Comparison of ENCODE assay signal across 20 cellular contexts in genomic region chr5:9540791-9541190, GRCh38. TPM values are rescaled to one million over a fixed set of nuclear protein-coding genes. Genes with fewer than 3 reads are reported as not detected.
A peak's percentile ranks its signal among the peaks of the same experiment; 100 is the strongest.
DNase-seq lines count a peak whose midpoint lies in the region; ATAC-seq and TF ChIP-seq lines count a peak whose summit lies in the region.
"Had no signal": no experiment of that assay in that cellular context is flagged by ENCODE, and none has a peak within 500 bp of the region (broad histone marks: within the 10 kb centered on the region; RNA-seq: fewer than 3 reads in every experiment).

No MANE protein-coding gene starts in this region.

- TF ChIP-seq CTCF in brain microvascular endothelial cell (IDR thresholded peaks at IDR 0.05; ENCODE audit: low read depth, low read length, missing control alignments) (no peak), foreskin fibroblast (IDR thresholded peaks at IDR 0.05; ENCODE audit: low read depth, low read length) (no peak), thoracic aorta (IDR thresholded peaks at IDR 0.05) (no peak), gastrocnemius medialis (IDR thresholded peaks at IDR 0.05 in 4 of 5, conservative IDR thresholded peaks at IDR 0.05 in 1 of 5) (no peak)

- H3K9me3 ChIP-seq in thoracic aorta: no peaks in the 10 kb centered on the region
- no peaks in the 10 kb centered on the region for H3K9me3 ChIP-seq in gastrocnemius medialis
- H3K9me3 ChIP-seq: Peyer's patch, sigmoid colon, thyroid gland had no signal

- H3K4me3 ChIP-seq in brain microvascular endothelial cell (ENCODE audit: low read depth, low read length) (peak overlapping the region; percentile 30), foreskin fibroblast (ENCODE audit: low read depth in 1 of 2, low read length in 2 of 2) (peak overlapping the region; percentile 26 to 34), thoracic aorta (peak overlapping the region; percentile 60), gastrocnemius medialis (no peak overlapping the region)
- H3K4me3 ChIP-seq: Peyer's patch, sigmoid colon, thyroid gland had no signal

- H3K4me1 ChIP-seq in thoracic aorta (ENCODE audit: control insufficient read depth in 1 of 2, low read depth in 2 of 2) (peaks cover 0 to 19% of the 10 kb centered on the region in 2 donors), gastrocnemius medialis (peaks cover 10 to 12% of the 10 kb centered on the region in 2 donors)
- H3K4me1 ChIP-seq: Peyer's patch had no signal

- no peak for TF ChIP-seq POLR2A in gastrocnemius medialis (IDR thresholded peaks at IDR 0.05)

- DNase-seq in HT1080 (ENCODE audit: low read depth) (peak; percentile 41), brain microvascular endothelial cell (peak; percentile 36), foreskin fibroblast (peak; percentile 47 to 69), thoracic aorta (ENCODE audit: low spot score) (no peak), hypothalamus (lab: John Stamatoyannopoulos, UW) (no peak), gastrocnemius medialis (no peak)
- DNase-seq: activated CD8-positive, alpha-beta T cell treated with anti-CD3 and anti-CD28 coated beads, Interleukin-2, amount 10 ng/mL, durations not matched to agents 7 days and 5 days; cerebellar nuclear complex; DMS79 treated with DMSO at 0.1 percent for 48 hours; NCI-H1105; NCI-H2171; NCI-H774; Peyer's patch; sigmoid colon; stimulated activated CD4-positive, alpha-beta T cell treated with anti-CD3 and anti-CD28 coated beads, Interleukin-4, amount 100 ng/mL, for 24 hours; SW 1271; thyroid gland had no signal

- no peak for ATAC-seq in thoracic aorta (ENCODE audit: insufficient number of reproducible peaks, low FRiP score, low read depth)
- no peak for ATAC-seq in gastrocnemius medialis
- ATAC-seq in HG03097 (IDR thresholded peaks at IDR 0.05; ENCODE audit: low FRiP score, unreplicated experiment): no peak
- ATAC-seq: activated CD8-positive, alpha-beta T cell treated with anti-CD3 and anti-CD28 coated beads, Interleukin-2, amount 10 ng/mL, durations not matched to agents 7 days and 5 days had no signal

- H3K27me3 ChIP-seq in brain microvascular endothelial cell (replicated peaks) (no peaks in the 10 kb centered on the region), thoracic aorta (replicated peaks; ENCODE audit: insufficient read depth) (no peaks in the 10 kb centered on the region), gastrocnemius medialis (peaks cover 0 to 7% (median 6%) of the 10 kb centered on the region in 3 donors)
- H3K27me3 ChIP-seq: Peyer's patch, sigmoid colon, thyroid gland had no signal

- in situ Hi-C loops in brain microvascular endothelial cell (cut with HindIII; ENCODE audit: low pct_ligation_motif_present, low sequenced_read_pairs) (no loop called here), gastrocnemius medialis (cut with MboI; ENCODE audit: low sequenced_read_pairs in 4 of 4) (loop anchor here in 1 of 4 donors (25.0 kb wide), 1 partner anchor 178 kb away; no protein-coding TSS in a partner anchor)

- H3K27ac ChIP-seq in brain microvascular endothelial cell (peak overlapping the region; percentile 81), thoracic aorta (peak overlapping the region; percentile 45 to 62), gastrocnemius medialis (no peak overlapping the region)
- H3K27ac ChIP-seq: KMS-11, VCaP had no signal

- H3K36me3 ChIP-seq in brain microvascular endothelial cell (replicated peaks) (no peaks in the 10 kb centered on the region), thoracic aorta (no peaks in the 10 kb centered on the region), gastrocnemius medialis (no peaks in the 10 kb centered on the region)
- H3K36me3 ChIP-seq: Peyer's patch, sigmoid colon, thyroid gland had no signal

- intact Hi-C loops in gastrocnemius medialis (cut with DNase I; ENCODE audit: low total_unique reads): no loop called here

RNA-seq across cellular contexts. Expression of gene SEMA5A, which starts 5.1 kb away (rescaled TPM):
- 1.8 and 2.7 TPM in 2 replicates for total RNA-seq in HT1080 (2014; rRNA removed; shearing (Covaris generic))
- polyA plus RNA-seq in HT1080 (2015; cell fraction: cytosol; rRNA removed): 2.9 and 5.3 TPM in 2 replicates
- 4.6 and 5.8 TPM in 2 replicates for polyA plus RNA-seq in HT1080 (2015; cell fraction: nucleus; rRNA removed)
- 10 to 100 TPM; 13.3 to 17.6 TPM for total RNA-seq in thoracic aorta
- 1 to 10 TPM in 3 of 4 donors, under 1 TPM in 1; 0.46 to 3.2 (median 1.7) TPM for total RNA-seq in gastrocnemius medialis
- total RNA-seq: activated CD8-positive, alpha-beta T cell treated with anti-CD3 and anti-CD28 coated beads, Interleukin-2, amount 10 ng/mL, durations not matched to agents 7 days and 5 days had no signal

Comparison
In these comparisons a context has a peak if more than half of its experiments do, and no peak if none do; other contexts are left out.
1. DNase-seq: peak in HT1080 (single experiment), brain microvascular endothelial cell (single experiment) and foreskin fibroblast (2 of 2); none in thoracic aorta (single experiment), hypothalamus (0 of 51) and gastrocnemius medialis (0 of 2).
2. H3K27ac ChIP-seq: peak in brain microvascular endothelial cell (single experiment) and thoracic aorta (2 of 2); none in gastrocnemius medialis (0 of 4).
3. H3K4me3 ChIP-seq: peak in brain microvascular endothelial cell (single experiment), foreskin fibroblast (2 of 2) and thoracic aorta (single experiment); none in gastrocnemius medialis (0 of 4).